Comparison of ENCODE assay signal across 1 cellular context in the genomic region with DNA sequence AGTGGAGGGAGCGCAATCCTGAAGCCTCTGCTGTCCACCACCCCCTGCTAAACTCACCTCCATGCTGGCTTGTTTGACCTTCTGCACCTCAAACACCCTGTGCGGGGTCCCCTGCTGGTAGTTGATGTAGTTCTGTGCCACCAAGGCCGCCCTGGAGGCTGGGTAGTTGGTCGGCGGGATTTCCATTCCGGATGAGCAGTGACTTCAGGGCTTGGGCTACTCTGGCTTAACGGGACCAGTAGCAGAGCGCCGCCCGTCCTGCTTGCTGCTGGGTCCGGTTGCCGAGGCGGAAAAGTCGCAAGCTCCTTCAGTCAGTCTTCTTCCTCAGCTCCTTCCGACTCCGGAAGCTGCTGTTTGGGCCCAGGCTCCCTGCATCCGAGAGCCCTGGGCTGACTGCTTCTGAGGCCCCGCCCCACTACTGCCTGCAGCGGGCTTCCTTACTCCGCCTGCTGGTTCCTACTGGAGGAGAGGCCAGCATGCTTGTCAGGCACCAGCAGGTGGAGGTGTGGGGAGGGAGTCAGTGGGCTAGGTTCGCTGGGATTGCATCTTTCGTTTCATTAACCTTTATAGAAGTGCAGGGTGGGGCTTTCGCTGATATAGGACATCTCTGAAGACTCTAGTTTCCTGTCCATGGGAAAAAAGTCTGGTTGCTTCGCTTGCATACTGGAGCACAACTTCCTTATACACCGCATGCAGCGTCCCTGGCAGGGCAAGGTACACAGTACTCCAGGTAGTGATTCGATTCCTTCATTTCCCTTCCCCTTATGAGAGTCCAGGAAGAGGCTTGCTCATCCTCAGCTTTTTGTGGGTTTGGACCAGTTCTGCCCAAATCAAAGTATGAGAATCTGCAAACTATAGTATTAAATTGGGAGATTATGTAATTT.
TF ChIP-seq lines count a peak whose summit lies in the region.

A gene with protein sequence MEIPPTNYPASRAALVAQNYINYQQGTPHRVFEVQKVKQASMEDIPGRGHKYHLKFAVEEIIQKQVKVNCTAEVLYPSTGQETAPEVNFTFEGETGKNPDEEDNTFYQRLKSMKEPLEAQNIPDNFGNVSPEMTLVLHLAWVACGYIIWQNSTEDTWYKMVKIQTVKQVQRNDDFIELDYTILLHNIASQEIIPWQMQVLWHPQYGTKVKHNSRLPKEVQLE (minus strand): TSS at position 356 of the 884 bp plus-strand sequence. CDS start 170 bp downstream, at position 186.

TF ChIP-seq in GM12878, 131 proteins besides CTCF, POLR2A, EP300 and RAD21 (continued from another document):
- TF ChIP-seq ELK1 (IDR thresholded peaks at IDR 0.05; ENCODE audit: low read depth, low read length) (0 out of 2 replicates have a peak, but pooled peaks have one; percentile 24), DPF2 (IDR thresholded peaks at IDR 0.05) (peak; percentile 58; the same call in 1 of the 2 replicates), SMC3 (IDR thresholded peaks at IDR 0.05; ENCODE audit: borderline replicate concordance, low read length) (no peak; the same call in 1 of the 2 replicates), ZBED1 (IDR thresholded peaks at IDR 0.05; ENCODE audit: borderline replicate concordance) (no peak), CHD1 (IDR thresholded peaks at IDR 0.05; ENCODE audit: low read depth, low read length) (no peak), CHD2 (IDR thresholded peaks at IDR 0.05; ENCODE audit: borderline replicate concordance, low read depth, low read length) (0 out of 2 replicates have a peak, but pooled peaks have one; percentile 10), BACH1 (IDR thresholded peaks at IDR 0.05; ENCODE audit: borderline replicate concordance) (0 out of 2 replicates have a peak, but pooled peaks have one; percentile 8), MYC (IDR thresholded peaks at IDR 0.05; ENCODE audit: insufficient read depth, insufficient read length, insufficient replicate concordance, low read length, severe bottlenecking) (no peak), TCF12 (IDR thresholded peaks at IDR 0.05; ENCODE audit: low read depth, low read length) (0 out of 2 replicates have a peak, but pooled peaks have one; percentile 40), CREM (IDR thresholded peaks at IDR 0.05; ENCODE audit: low read depth) (0 out of 2 replicates have a peak, but pooled peaks have one; percentile 7), RCOR1 (conservative IDR thresholded peaks at IDR 0.05; ENCODE audit: low read depth, low read length) (no peak), GATAD2B (conservative IDR thresholded peaks at IDR 0.05; ENCODE audit: low read depth) (0 out of 2 replicates have a peak, but pooled peaks have one; percentile 51)
- TF ChIP-seq, protein P1, sequence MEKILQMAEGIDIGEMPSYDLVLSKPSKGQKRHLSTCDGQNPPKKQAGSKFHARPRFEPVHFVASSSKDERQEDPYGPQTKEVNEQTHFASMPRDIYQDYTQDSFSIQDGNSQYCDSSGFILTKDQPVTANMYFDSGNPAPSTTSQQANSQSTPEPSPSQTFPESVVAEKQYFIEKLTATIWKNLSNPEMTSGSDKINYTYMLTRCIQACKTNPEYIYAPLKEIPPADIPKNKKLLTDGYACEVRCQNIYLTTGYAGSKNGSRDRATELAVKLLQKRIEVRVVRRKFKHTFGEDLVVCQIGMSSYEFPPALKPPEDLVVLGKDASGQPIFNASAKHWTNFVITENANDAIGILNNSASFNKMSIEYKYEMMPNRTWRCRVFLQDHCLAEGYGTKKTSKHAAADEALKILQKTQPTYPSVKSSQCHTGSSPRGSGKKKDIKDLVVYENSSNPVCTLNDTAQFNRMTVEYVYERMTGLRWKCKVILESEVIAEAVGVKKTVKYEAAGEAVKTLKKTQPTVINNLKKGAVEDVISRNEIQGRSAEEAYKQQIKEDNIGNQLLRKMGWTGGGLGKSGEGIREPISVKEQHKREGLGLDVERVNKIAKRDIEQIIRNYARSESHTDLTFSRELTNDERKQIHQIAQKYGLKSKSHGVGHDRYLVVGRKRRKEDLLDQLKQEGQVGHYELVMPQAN (conservative IDR thresholded peaks at IDR 0.05): 0 out of 2 replicates have a peak, but pooled peaks have one; percentile 49
- TF ChIP-seq, protein P2, sequence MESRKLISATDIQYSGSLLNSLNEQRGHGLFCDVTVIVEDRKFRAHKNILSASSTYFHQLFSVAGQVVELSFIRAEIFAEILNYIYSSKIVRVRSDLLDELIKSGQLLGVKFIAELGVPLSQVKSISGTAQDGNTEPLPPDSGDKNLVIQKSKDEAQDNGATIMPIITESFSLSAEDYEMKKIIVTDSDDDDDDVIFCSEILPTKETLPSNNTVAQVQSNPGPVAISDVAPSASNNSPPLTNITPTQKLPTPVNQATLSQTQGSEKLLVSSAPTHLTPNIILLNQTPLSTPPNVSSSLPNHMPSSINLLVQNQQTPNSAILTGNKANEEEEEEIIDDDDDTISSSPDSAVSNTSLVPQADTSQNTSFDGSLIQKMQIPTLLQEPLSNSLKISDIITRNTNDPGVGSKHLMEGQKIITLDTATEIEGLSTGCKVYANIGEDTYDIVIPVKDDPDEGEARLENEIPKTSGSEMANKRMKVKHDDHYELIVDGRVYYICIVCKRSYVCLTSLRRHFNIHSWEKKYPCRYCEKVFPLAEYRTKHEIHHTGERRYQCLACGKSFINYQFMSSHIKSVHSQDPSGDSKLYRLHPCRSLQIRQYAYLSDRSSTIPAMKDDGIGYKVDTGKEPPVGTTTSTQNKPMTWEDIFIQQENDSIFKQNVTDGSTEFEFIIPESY (IDR thresholded peaks at IDR 0.05): no peak
- TF ChIP-seq, protein P3, sequence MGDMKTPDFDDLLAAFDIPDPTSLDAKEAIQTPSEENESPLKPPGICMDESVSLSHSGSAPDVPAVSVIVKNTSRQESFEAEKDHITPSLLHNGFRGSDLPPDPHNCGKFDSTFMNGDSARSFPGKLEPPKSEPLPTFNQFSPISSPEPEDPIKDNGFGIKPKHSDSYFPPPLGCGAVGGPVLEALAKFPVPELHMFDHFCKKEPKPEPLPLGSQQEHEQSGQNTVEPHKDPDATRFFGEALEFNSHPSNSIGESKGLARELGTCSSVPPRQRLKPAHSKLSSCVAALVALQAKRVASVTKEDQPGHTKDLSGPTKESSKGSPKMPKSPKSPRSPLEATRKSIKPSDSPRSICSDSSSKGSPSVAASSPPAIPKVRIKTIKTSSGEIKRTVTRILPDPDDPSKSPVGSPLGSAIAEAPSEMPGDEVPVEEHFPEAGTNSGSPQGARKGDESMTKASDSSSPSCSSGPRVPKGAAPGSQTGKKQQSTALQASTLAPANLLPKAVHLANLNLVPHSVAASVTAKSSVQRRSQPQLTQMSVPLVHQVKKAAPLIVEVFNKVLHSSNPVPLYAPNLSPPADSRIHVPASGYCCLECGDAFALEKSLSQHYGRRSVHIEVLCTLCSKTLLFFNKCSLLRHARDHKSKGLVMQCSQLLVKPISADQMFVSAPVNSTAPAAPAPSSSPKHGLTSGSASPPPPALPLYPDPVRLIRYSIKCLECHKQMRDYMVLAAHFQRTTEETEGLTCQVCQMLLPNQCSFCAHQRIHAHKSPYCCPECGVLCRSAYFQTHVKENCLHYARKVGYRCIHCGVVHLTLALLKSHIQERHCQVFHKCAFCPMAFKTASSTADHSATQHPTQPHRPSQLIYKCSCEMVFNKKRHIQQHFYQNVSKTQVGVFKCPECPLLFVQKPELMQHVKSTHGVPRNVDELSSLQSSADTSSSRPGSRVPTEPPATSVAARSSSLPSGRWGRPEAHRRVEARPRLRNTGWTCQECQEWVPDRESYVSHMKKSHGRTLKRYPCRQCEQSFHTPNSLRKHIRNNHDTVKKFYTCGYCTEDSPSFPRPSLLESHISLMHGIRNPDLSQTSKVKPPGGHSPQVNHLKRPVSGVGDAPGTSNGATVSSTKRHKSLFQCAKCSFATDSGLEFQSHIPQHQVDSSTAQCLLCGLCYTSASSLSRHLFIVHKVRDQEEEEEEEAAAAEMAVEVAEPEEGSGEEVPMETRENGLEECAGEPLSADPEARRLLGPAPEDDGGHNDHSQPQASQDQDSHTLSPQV (IDR thresholded peaks at IDR 0.05): no peak
- TF ChIP-seq, protein P4, sequence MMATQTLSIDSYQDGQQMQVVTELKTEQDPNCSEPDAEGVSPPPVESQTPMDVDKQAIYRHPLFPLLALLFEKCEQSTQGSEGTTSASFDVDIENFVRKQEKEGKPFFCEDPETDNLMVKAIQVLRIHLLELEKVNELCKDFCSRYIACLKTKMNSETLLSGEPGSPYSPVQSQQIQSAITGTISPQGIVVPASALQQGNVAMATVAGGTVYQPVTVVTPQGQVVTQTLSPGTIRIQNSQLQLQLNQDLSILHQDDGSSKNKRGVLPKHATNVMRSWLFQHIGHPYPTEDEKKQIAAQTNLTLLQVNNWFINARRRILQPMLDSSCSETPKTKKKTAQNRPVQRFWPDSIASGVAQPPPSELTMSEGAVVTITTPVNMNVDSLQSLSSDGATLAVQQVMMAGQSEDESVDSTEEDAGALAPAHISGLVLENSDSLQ (IDR thresholded peaks at IDR 0.05): peak; percentile 31; the same call in 1 of the 2 replicates
- TF ChIP-seq, protein P5, sequence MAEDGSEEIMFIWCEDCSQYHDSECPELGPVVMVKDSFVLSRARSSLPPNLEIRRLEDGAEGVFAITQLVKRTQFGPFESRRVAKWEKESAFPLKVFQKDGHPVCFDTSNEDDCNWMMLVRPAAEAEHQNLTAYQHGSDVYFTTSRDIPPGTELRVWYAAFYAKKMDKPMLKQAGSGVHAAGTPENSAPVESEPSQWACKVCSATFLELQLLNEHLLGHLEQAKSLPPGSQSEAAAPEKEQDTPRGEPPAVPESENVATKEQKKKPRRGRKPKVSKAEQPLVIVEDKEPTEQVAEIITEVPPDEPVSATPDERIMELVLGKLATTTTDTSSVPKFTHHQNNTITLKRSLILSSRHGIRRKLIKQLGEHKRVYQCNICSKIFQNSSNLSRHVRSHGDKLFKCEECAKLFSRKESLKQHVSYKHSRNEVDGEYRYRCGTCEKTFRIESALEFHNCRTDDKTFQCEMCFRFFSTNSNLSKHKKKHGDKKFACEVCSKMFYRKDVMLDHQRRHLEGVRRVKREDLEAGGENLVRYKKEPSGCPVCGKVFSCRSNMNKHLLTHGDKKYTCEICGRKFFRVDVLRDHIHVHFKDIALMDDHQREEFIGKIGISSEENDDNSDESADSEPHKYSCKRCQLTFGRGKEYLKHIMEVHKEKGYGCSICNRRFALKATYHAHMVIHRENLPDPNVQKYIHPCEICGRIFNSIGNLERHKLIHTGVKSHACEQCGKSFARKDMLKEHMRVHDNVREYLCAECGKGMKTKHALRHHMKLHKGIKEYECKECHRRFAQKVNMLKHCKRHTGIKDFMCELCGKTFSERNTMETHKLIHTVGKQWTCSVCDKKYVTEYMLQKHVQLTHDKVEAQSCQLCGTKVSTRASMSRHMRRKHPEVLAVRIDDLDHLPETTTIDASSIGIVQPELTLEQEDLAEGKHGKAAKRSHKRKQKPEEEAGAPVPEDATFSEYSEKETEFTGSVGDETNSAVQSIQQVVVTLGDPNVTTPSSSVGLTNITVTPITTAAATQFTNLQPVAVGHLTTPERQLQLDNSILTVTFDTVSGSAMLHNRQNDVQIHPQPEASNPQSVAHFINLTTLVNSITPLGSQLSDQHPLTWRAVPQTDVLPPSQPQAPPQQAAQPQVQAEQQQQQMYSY (CRISPR knock-in tag; IDR thresholded peaks at IDR 0.05): no peak
- TF ChIP-seq, protein P6, sequence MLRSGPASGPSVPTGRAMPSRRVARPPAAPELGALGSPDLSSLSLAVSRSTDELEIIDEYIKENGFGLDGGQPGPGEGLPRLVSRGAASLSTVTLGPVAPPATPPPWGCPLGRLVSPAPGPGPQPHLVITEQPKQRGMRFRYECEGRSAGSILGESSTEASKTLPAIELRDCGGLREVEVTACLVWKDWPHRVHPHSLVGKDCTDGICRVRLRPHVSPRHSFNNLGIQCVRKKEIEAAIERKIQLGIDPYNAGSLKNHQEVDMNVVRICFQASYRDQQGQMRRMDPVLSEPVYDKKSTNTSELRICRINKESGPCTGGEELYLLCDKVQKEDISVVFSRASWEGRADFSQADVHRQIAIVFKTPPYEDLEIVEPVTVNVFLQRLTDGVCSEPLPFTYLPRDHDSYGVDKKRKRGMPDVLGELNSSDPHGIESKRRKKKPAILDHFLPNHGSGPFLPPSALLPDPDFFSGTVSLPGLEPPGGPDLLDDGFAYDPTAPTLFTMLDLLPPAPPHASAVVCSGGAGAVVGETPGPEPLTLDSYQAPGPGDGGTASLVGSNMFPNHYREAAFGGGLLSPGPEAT (IDR thresholded peaks at IDR 0.05; ENCODE audit: low read depth): peak; percentile 52; the same call in 1 of the 2 replicates
